8 cellular contexts compared by ENCODE assay signal in the genomic region with DNA sequence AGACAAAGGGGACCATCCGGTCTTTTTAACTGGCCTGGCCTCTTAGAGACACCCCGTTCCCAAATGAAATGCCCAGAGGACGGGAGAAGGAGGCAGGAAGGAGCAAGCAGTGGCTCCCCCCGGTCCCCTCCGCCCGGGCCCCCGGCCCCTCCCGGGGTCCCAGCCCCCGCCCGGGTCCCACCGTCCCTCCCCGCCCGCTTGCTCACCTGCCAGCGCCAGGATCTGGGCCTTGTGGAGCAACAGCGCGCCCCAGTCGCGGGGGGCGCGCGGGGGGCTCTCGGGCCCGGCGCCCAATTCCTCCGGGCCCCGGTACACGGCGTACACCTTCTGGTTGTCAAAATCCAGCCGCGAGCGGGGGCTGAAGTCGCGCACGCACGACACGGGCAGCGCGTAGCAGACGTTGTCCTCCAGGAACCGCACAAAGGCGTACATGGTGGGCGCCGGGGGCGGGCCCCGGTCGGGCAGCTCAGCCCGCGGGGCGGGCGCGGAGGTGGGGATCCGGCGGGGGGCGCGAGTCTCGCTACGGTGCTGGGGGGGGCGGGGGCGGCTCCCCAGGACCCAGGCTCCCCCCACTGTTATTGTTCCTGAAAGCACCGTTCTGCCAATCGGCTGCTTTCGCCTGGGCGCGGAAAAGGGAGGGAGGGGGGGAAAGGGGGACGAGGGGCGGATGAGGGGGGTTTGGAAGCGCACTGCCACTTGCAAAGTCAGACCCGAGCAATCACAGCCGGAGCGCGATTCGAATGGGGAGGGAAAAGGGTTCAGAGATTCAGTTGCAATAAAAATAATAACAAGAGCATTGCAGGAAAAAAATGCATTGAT. TPM values are rescaled to one million over a fixed set of nuclear protein-coding genes. Genes with fewer than 3 reads are reported as not detected.
DNase-seq lines count a peak whose midpoint lies in the region; ATAC-seq and TF ChIP-seq lines count a peak whose summit lies in the region.

A gene with protein sequence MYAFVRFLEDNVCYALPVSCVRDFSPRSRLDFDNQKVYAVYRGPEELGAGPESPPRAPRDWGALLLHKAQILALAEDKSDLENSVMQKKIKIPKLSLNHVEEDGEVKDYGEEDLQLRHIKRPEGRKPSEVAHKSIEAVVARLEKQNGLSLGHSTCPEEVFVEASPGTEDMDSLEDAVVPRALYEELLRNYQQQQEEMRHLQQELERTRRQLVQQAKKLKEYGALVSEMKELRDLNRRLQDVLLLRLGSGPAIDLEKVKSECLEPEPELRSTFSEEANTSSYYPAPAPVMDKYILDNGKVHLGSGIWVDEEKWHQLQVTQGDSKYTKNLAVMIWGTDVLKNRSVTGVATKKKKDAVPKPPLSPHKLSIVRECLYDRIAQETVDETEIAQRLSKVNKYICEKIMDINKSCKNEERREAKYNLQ (minus strand): TSS at position 492 of the 819 bp plus-strand sequence. CDS start 60 bp downstream, at position 432.

- H3K9ac ChIP-seq in GM23248, result no peak within 1 kb of the TSS

- no peaks in the 10 kb centered on the region for H3K9me3 ChIP-seq in GM23248 (ENCODE audit: low read depth)

- no peak for TF ChIP-seq POLR2A in erythroblast (IDR thresholded peaks at IDR 0.05; ENCODE audit: low read length)

- no peaks in the 10 kb centered on the region for H3K36me3 ChIP-seq in GM23248 (ENCODE audit: low read depth)

- H3K27me3 ChIP-seq in GM23248 (replicated peaks; ENCODE audit: insufficient read depth), result peaks cover 42% of the 10 kb centered on the region

- DNase-seq in GM23248, result peak; percentile 30
- peak; percentile 74 for DNase-seq in NCI-H2227 treated with DMSO at 0.1 percent for 48 hours (lab: John Stamatoyannopoulos, UW)
- DNase-seq in activated T-cell treated with anti-CD3 and anti-CD28 coated beads for 24 hours (ENCODE audit: low read depth), result peak; percentile 26
- peak; percentile 13 for DNase-seq in fibroblast of the aortic adventitia (ENCODE audit: low read depth)
- DNase-seq in stimulated activated naive CD8-positive, alpha-beta T cell treated with anti-CD3 and anti-CD28 coated beads, Interleukin-15, Interleukin-2, amounts not matched to agents 100 U/mL and 50 U/mL, for 24 hours, result peak; percentile 75
- no peak for DNase-seq in HCEC 1CT
- no peak for DNase-seq in erythroblast (lab: John Stamatoyannopoulos, UW)

- no peaks in the 10 kb centered on the region for H4K20me1 ChIP-seq in GM23248 (ENCODE audit: insufficient read depth)

- H3K27ac Mint-ChIP-seq in nephron, result peak within 1 kb of the TSS; percentile 96 to 99 (median 96)

- peak within 1 kb of the TSS; percentile 97 to 99 (median 98) for H3K4me3 Mint-ChIP-seq in nephron

- H3K4me1 ChIP-seq in GM23248 (ENCODE audit: insufficient read depth), result no peaks in the 10 kb centered on the region

- peak within 1 kb of the TSS; percentile 41 for H3K4me3 ChIP-seq in GM23248
- H3K4me3 ChIP-seq in fibroblast of the aortic adventitia (ENCODE audit: low read depth, low read length), result peak within 1 kb of the TSS; percentile 59

- H3K4me2 ChIP-seq in GM23248 (ENCODE audit: unreplicated experiment), result no peak within 1 kb of the TSS

- no peaks in the 10 kb centered on the region for H3K9me2 ChIP-seq in GM23248 (ENCODE audit: insufficient read depth)

- peaks cover 38% of the 10 kb centered on the region for H3K4me1 Mint-ChIP-seq in nephron

- WGBS in GM23248 (ENCODE audit: low coverage in 1 of 2, low lambda C conversion rate in 2 of 2, missing lambda C conversion rate in 2 of 2), 2 experiments, result 3 to 4% methylated on average over 36 to 49 of the region's 72 CpGs

- H3K27ac ChIP-seq in GM23248, result no peak within 1 kb of the TSS

- no peak within 1 kb of the TSS for H2AFZ ChIP-seq in GM23248

- no peaks in the 10 kb centered on the region for H3F3A ChIP-seq in GM23248 (ENCODE audit: insufficient read depth)

- H3K27me3 Mint-ChIP-seq in nephron (ENCODE audit: low read depth), result peaks cover 14% of the 10 kb centered on the region

- no peaks in the 10 kb centered on the region for H3K79me2 ChIP-seq in GM23248 (ENCODE audit: insufficient read depth)

- TF ChIP-seq CTCF in fibroblast of the aortic adventitia (IDR thresholded peaks at IDR 0.05; ENCODE audit: insufficient read depth, low read length), result no peak
- no peak for TF ChIP-seq CTCF in nephron (IDR thresholded peaks at IDR 0.05; ENCODE audit: unreplicated experiment in 3 of 3)

- ATAC-seq in stimulated activated naive CD8-positive, alpha-beta T cell treated with anti-CD3 and anti-CD28 coated beads, Interleukin-15, Interleukin-2, amounts not matched to agents 100 U/mL and 50 U/mL, for 24 hours, result peak; percentile 47

- no peaks in the 10 kb centered on the region for H3K9me3 Mint-ChIP-seq in nephron

- H3K36me3 Mint-ChIP-seq in nephron (ENCODE audit: low read depth), result peaks cover 20% of the 10 kb centered on the region

- in situ Hi-C loops in GM23248 (cut with MboI), result no loop called here

RNA-seq across cellular contexts. Expression of the gene that starts here (rescaled TPM):
- not detected in 2 replicates for total RNA-seq in GM23248 (2014; rRNA removed; shearing (Covaris generic))
- polyA plus RNA-seq in GM23248 (2016; fragmentation: Nextera tagmentation; extraction: Ambion mirVana), result 0.63 TPM in 1 of 2 replicates, not detected in the other
- 0.45 TPM in 1 of 2 replicates, not detected in the other for total RNA-seq in fibroblast of the aortic adventitia (ENCODE audit: low replicate concordance)

Comparison
In these comparisons a context has a peak if more than half of its experiments do, and no peak if none do; other contexts are left out.
1. Peak in DNase-seq and H3K4me3 ChIP-seq in GM23248; RNA of the gene not detected or under 1 TPM.
2. Peak in DNase-seq and H3K4me3 ChIP-seq in fibroblast of the aortic adventitia; RNA of the gene not detected or under 1 TPM.
3. DNase-seq: peak in NCI-H2227 treated with DMSO at 0.1 percent for 48 hours (single experiment), activated T-cell treated with anti-CD3 and anti-CD28 coated beads for 24 hours (single experiment) and stimulated activated naive CD8-positive, alpha-beta T cell treated with anti-CD3 and anti-CD28 coated beads, Interleukin-15, Interleukin-2, amounts not matched to agents 100 U/mL and 50 U/mL, for 24 hours (single experiment); none in HCEC 1CT (single experiment) and erythroblast (0 of 2).